In genomic region chr20:44728835-44729342, GRCh38 we compare ENCODE assay signal across 9 cellular contexts. TPM values are rescaled to one million over a fixed set of nuclear protein-coding genes. Genes with fewer than 3 reads are reported as not detected.
DNase-seq lines count a peak whose midpoint lies in the region; ATAC-seq and TF ChIP-seq lines count a peak whose summit lies in the region.
"Had no signal": no experiment of that assay in that cellular context is flagged by ENCODE, and none has a peak within 500 bp of the region (broad histone marks: within the 10 kb centered on the region; RNA-seq: fewer than 3 reads in every experiment).

No MANE protein-coding gene starts in this region.

- POLR2A ChIA-PET in CD8-positive, alpha-beta T cell (lab: Charles Lee) = interaction anchor here (0.6 kb wide), 1 partner anchor 224 kb away, joined by 3 read pairs; no protein-coding TSS in a partner anchor

- H3K27ac Mint-ChIP-seq in activated naive CD4-positive, alpha-beta T cell treated with anti-CD3 and anti-CD28 coated beads, Interleukin-2, amount 10 ng/mL, durations not matched to agents 7 days and 5 days = no peak overlapping the region
- H3K27ac Mint-ChIP-seq in CD8-positive, alpha-beta T cell = no peak overlapping the region

- no peaks in the 10 kb centered on the region for H3K9me3 Mint-ChIP-seq in activated naive CD4-positive, alpha-beta T cell treated with anti-CD3 and anti-CD28 coated beads, Interleukin-2, amount 10 ng/mL, durations not matched to agents 7 days and 5 days
- H3K9me3 Mint-ChIP-seq in CD8-positive, alpha-beta T cell = no peaks in the 10 kb centered on the region

- H3K4me1 ChIP-seq in adrenal gland (replicated peaks in 1 of 2) (peaks cover 16 to 20% of the 10 kb centered on the region in 2 donors), upper lobe of right lung (peaks cover 10% of the 10 kb centered on the region)
- H3K4me1 ChIP-seq in CD8-positive, alpha-beta T cell (ENCODE audit: insufficient read depth, low read length) = no peaks in the 10 kb centered on the region

- peaks cover 1% of the 10 kb centered on the region for H3K36me3 Mint-ChIP-seq in activated naive CD4-positive, alpha-beta T cell treated with anti-CD3 and anti-CD28 coated beads, Interleukin-2, amount 10 ng/mL, durations not matched to agents 7 days and 5 days
- no peaks in the 10 kb centered on the region for H3K36me3 Mint-ChIP-seq in CD8-positive, alpha-beta T cell

- no peaks in the 10 kb centered on the region for H3K9me3 ChIP-seq in adrenal gland (replicated peaks in 1 of 3)
- no peaks in the 10 kb centered on the region for H3K9me3 ChIP-seq in upper lobe of right lung
- H3K9me3 ChIP-seq in CD8-positive, alpha-beta T cell (ENCODE audit: low read length) = no peaks in the 10 kb centered on the region

- H3K4me3 ChIP-seq in LNCaP clone FGC (ENCODE audit: low read depth, low read length) (peak overlapping the region; percentile 3; the same call in 1 of the 2 replicates), adrenal gland (peak overlapping the region in 1 of 4 donors; percentile 7), upper lobe of right lung (no peak overlapping the region)
- H3K4me3 ChIP-seq in CD8-positive, alpha-beta T cell (ENCODE audit: low read depth, low read length) = no peak overlapping the region
- H3K4me3 ChIP-seq: GM12878 had no signal

- WGBS in adrenal gland, 4 donors = 10 to 27% (median 16%) methylated on average over 8 of the region's 8 CpGs

- ATAC-seq in upper lobe of right lung (peak; percentile 93), HG03342 (IDR thresholded peaks at IDR 0.05; ENCODE audit: unreplicated experiment) (no peak)
- ATAC-seq in CD8-positive, alpha-beta T cell = no peak
- ATAC-seq: GM12878 had no signal

- intact Hi-C loops in adrenal gland (cut with DNase I) (no loop called here), upper lobe of right lung (cut with DNase I) (no loop called here)
- intact Hi-C loops in CD8-positive, alpha-beta T cell (cut with DNase I, micrococcal nuclease) = no loop called here

- no peak overlapping the region for H3K4me3 Mint-ChIP-seq in activated naive CD4-positive, alpha-beta T cell treated with anti-CD3 and anti-CD28 coated beads, Interleukin-2, amount 10 ng/mL, durations not matched to agents 7 days and 5 days
- H3K4me3 Mint-ChIP-seq in CD8-positive, alpha-beta T cell = no peak overlapping the region

- H3K36me3 ChIP-seq in adrenal gland (replicated peaks in 1 of 2) (no peaks in the 10 kb centered on the region), upper lobe of right lung (no peaks in the 10 kb centered on the region)
- no peaks in the 10 kb centered on the region for H3K36me3 ChIP-seq in CD8-positive, alpha-beta T cell (ENCODE audit: insufficient read depth, low read length)

- TF ChIP-seq CTCF in LNCaP clone FGC (IDR thresholded peaks at IDR 0.05; ENCODE audit: control insufficient read depth, extremely low read depth, insufficient read depth) = no peak
- no peak for TF ChIP-seq CTCF in adrenal gland (IDR thresholded peaks at IDR 0.05)
- TF ChIP-seq CTCF in upper lobe of right lung (IDR thresholded peaks at IDR 0.05) = no peak
- TF ChIP-seq CTCF in CD8-positive, alpha-beta T cell (IDR thresholded peaks at IDR 0.05) = no peak

- DNase-seq in Ammon's horn (ENCODE audit: low spot score) (peak; percentile 61), LNCaP clone FGC (ENCODE audit: low read depth) (peak; percentile 94), adrenal gland (peak; percentile 83 to 94 (median 92)), iPS-NIHi11 (ENCODE audit: low spot score) (peak; percentile 75), upper lobe of right lung (peak; percentile 88)
- no peak for DNase-seq in activated naive CD4-positive, alpha-beta T cell treated with anti-CD3 and anti-CD28 coated beads, Interleukin-2, amount 10 ng/mL, durations not matched to agents 7 days and 5 days
- DNase-seq in CD8-positive, alpha-beta T cell = no peak

- CTCF ChIA-PET in activated naive CD4-positive, alpha-beta T cell treated with anti-CD3 and anti-CD28 coated beads, Interleukin-2, amount 10 ng/mL, durations not matched to agents 7 days and 5 days (lab: Charles Lee) = interaction anchor here (7.5 kb wide), 1 partner anchor 44 kb away, joined by 98 read pairs; no protein-coding TSS in a partner anchor
- CTCF ChIA-PET in CD8-positive, alpha-beta T cell (lab: Charles Lee) = no interaction called here

- peaks cover 13% of the 10 kb centered on the region for H3K4me1 Mint-ChIP-seq in activated naive CD4-positive, alpha-beta T cell treated with anti-CD3 and anti-CD28 coated beads, Interleukin-2, amount 10 ng/mL, durations not matched to agents 7 days and 5 days
- peaks cover 2% of the 10 kb centered on the region for H3K4me1 Mint-ChIP-seq in CD8-positive, alpha-beta T cell (ENCODE audit: low read depth)

- peak in 1 of 2 donors; percentile 77 for TF ChIP-seq POLR2A in adrenal gland (IDR thresholded peaks at IDR 0.05)

- peaks cover 6% of the 10 kb centered on the region for H3K27me3 Mint-ChIP-seq in activated naive CD4-positive, alpha-beta T cell treated with anti-CD3 and anti-CD28 coated beads, Interleukin-2, amount 10 ng/mL, durations not matched to agents 7 days and 5 days
- H3K27me3 Mint-ChIP-seq in CD8-positive, alpha-beta T cell (ENCODE audit: low read depth) = no peaks in the 10 kb centered on the region

- H3K27ac ChIP-seq in adrenal gland (peak overlapping the region in 3 of 5 donors; percentile 46 to 54 (median 53)), upper lobe of right lung (no peak overlapping the region)
- no peak overlapping the region for H3K27ac ChIP-seq in CD8-positive, alpha-beta T cell (ENCODE audit: low read depth, low read length)

- H3K27me3 ChIP-seq in adrenal gland = no peaks in the 10 kb centered on the region
- H3K27me3 ChIP-seq in upper lobe of right lung = no peaks in the 10 kb centered on the region
- no peaks in the 10 kb centered on the region for H3K27me3 ChIP-seq in CD8-positive, alpha-beta T cell (ENCODE audit: insufficient read depth, low read length)

RNA-seq across cellular contexts. Expression of gene CCN5, which starts 13.7 kb away (rescaled TPM):
- total RNA-seq in adrenal gland (100 to 1,000 TPM in 2 of 8 donors, 10 to 100 TPM in 6; 24.5 to 115 (median 63.1) TPM), upper lobe of right lung (112 TPM)
- 10 to 100 TPM in 2 of 3 donors, 1 to 10 TPM in 1; 8.0 to 47.3 (median 19.1) TPM for polyA plus RNA-seq in adrenal gland
- total RNA-seq in CD8-positive, alpha-beta T cell = not detected

RNA-seq across cellular contexts. Expression of gene KCNK15, which starts 16.8 kb away (rescaled TPM):
- total RNA-seq in adrenal gland = 10 to 100 TPM in 1 of 8 donors, 1 to 10 TPM in 6, under 1 TPM in 1; 0.84 to 11.0 (median 3.5) TPM
- under 1 TPM; 0.42 to 0.84 (median 0.56) TPM for polyA plus RNA-seq in adrenal gland
- total RNA-seq in upper lobe of right lung = 1.1 TPM
- total RNA-seq in CD8-positive, alpha-beta T cell = not detected
- total RNA-seq: GM12878 had no signal
- polyA plus RNA-seq: GM12878 had no signal

Comparison
In these comparisons a context has a peak if more than half of its experiments do, and no peak if none do; other contexts are left out.
1. DNase-seq: peak in Ammon's horn (single experiment), LNCaP clone FGC (single experiment), adrenal gland (7 of 7), iPS-NIHi11 (single experiment) and upper lobe of right lung (single experiment); none in activated naive CD4-positive, alpha-beta T cell treated with anti-CD3 and anti-CD28 coated beads, Interleukin-2, amount 10 ng/mL, durations not matched to agents 7 days and 5 days (single experiment) and CD8-positive, alpha-beta T cell (0 of 7).
2. H3K27ac ChIP-seq: peak in adrenal gland (3 of 5); none in upper lobe of right lung (single experiment) and CD8-positive, alpha-beta T cell (single experiment).
3. RNA of gene CCN5, which starts 13.7 kb away (total RNA-seq): 112 TPM in upper lobe of right lung (single experiment) and 24.5 to 115 TPM in adrenal gland; not detected in CD8-positive, alpha-beta T cell; every median in the first group is over 10 times any median in the second.